In the genomic region with DNA sequence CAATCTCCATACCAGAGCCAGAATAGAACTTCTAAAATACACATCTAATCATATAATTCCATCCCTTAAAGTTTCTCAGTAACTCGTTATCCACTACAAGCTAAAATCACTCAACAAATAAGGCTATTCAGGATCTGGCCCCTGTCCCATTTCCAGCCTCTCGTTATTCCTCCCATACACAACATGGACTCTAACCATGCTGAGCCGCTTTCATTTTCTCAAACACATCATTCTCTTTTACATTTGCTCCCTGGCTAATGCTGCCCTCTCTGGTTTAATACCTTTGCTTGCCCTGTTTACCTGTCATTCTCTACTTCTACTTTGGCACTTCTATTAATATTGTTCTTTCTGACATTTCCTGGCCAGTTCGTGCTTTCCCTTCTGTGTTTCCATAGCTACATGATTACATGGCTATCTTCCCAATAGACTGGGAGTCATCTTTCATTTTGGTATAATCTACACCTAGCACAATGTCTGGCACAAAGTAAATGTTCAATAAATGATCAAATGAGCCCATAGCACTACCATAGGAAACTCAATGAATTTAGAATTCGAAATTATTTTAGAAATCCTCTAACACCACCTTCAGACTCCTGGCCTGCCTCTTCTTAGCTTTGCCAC, we compare ENCODE assay signal across 9 cellular contexts.
DNase-seq lines count a peak whose midpoint lies in the region; ATAC-seq and TF ChIP-seq lines count a peak whose summit lies in the region.
"Had no signal": no experiment of that assay in that cellular context is flagged by ENCODE, and none has a peak within 500 bp of the region (broad histone marks: within the 10 kb centered on the region; RNA-seq: fewer than 3 reads in every experiment).

No MANE protein-coding gene starts in this region.

- TF ChIP-seq CTCF in dorsolateral prefrontal cortex (IDR thresholded peaks at IDR 0.05 in 54 of 56, conservative IDR thresholded peaks at IDR 0.05 in 2 of 56; ENCODE audit: low read depth in 1 of 56, partially characterized antibody in 56 of 56) = peak in 1 of 56 donors; percentile 9
- TF ChIP-seq CTCF in nephron progenitor cell (IDR thresholded peaks at IDR 0.05) = no peak
- TF ChIP-seq CTCF in omental fat pad (IDR thresholded peaks at IDR 0.05) = no peak

- no peak overlapping the region for H3K4me3 Mint-ChIP-seq in nephron progenitor cell

- H3K36me3 Mint-ChIP-seq in nephron progenitor cell (ENCODE audit: low read depth) = no peaks in the 10 kb centered on the region

- no peaks in the 10 kb centered on the region for H3K9me3 Mint-ChIP-seq in nephron progenitor cell

- no peak overlapping the region for H3K27ac Mint-ChIP-seq in nephron progenitor cell

- peak overlapping the region in 53 of 59 donors; percentile 7 to 86 (median 67) for H3K27ac ChIP-seq in dorsolateral prefrontal cortex
- peak overlapping the region; percentile 51 for H3K27ac ChIP-seq in temporal lobe (ENCODE audit: low read depth, low read length)
- H3K27ac ChIP-seq: WERI-Rb-1 had no signal

- DNase-seq in NCI-H510A treated with DMSO at 0.1 percent for 48 hours (lab: John Stamatoyannopoulos, UW) (peak; percentile 15), NCI-H510A (lab: John Stamatoyannopoulos, UW) (no peak), NCI-H526 treated with DMSO at 0.1 percent for 48 hours (lab: John Stamatoyannopoulos, UW) (peak; percentile 38), dorsolateral prefrontal cortex (peak in 2 of 10 donors; percentile 28 to 37), nephron progenitor cell (no peak), omental fat pad (ENCODE audit: low spot score) (no peak)
- DNase-seq: WERI-Rb-1 had no signal

- H3K27me3 ChIP-seq in dorsolateral prefrontal cortex = no peaks in the 10 kb centered on the region

- intact Hi-C loops in dorsolateral prefrontal cortex (cut with DNase I) = loop anchor here in 1 of 2 donors (10.0 kb wide), 1 partner anchor 362 kb away; the partner anchor contains the start of gene FANCL

- H3K4me1 Mint-ChIP-seq in nephron progenitor cell = no peaks in the 10 kb centered on the region

- H3K4me3 ChIP-seq in dorsolateral prefrontal cortex = peak overlapping the region in 58 of 59 donors; percentile 14 to 70 (median 45)

- ATAC-seq in omental fat pad (ENCODE audit: low FRiP score) = no peak
- no peak for ATAC-seq in HG02763 (IDR thresholded peaks at IDR 0.05; ENCODE audit: unreplicated experiment)

- no peaks in the 10 kb centered on the region for H3K27me3 Mint-ChIP-seq in nephron progenitor cell (ENCODE audit: low read depth, poor library complexity)

Comparison
In these comparisons a context has a peak if more than half of its experiments do, and no peak if none do; other contexts are left out.
1. DNase-seq: peak in NCI-H510A treated with DMSO at 0.1 percent for 48 hours (single experiment) and NCI-H526 treated with DMSO at 0.1 percent for 48 hours (single experiment); none in NCI-H510A (single experiment), nephron progenitor cell (single experiment) and omental fat pad (single experiment).